Comparison of ENCODE assay signal across 7 cellular contexts in genomic region chr4:23976423-23976822, GRCh38.
"Had no signal": no experiment of that assay in that cellular context is flagged by ENCODE, and none has a peak within 500 bp of the region (broad histone marks: within the 10 kb centered on the region; RNA-seq: fewer than 3 reads in every experiment).

No MANE protein-coding gene starts in this region.

- ATAC-seq: GM23338, HepG2, K562 had no signal

- H2AFZ ChIP-seq: GM23338 had no signal

- DNase-seq: H9, HCEC 1CT, KG1 had no signal

- H3K4me3 ChIP-seq: GM23338, K562 had no signal

- H3K4me2 ChIP-seq: GM23338 had no signal

- H3K27ac ChIP-seq: HL-60 had no signal
